ENCODE assay signal across 8 cellular contexts in genomic region chr10:119496282-119496681, GRCh38. TPM values are rescaled to one million over a fixed set of nuclear protein-coding genes. Genes with fewer than 3 reads are reported as not detected.
DNase-seq lines count a peak whose midpoint lies in the region; ATAC-seq, FAIRE-seq and TF ChIP-seq lines count a peak whose summit lies in the region.

No MANE protein-coding gene starts in this region.

- TF ChIP-seq EP300 in HepG2 (IDR thresholded peaks at IDR 0.05; ENCODE audit: low read depth in 2 of 2, low read length in 2 of 2): no peak
- TF ChIP-seq EP300 in HepG2 (CRISPR knock-in tag; IDR thresholded peaks at IDR 0.05; ENCODE audit: borderline replicate concordance): no peak

- H3K9me3 Mint-ChIP-seq in activated T-cell treated with anti-CD3 and anti-CD28 coated beads, Interleukin-2, amount 50 U/mL, for 72 hours: no peaks in the 10 kb centered on the region
- no peaks in the 10 kb centered on the region for H3K9me3 Mint-ChIP-seq in Caco-2 (ENCODE audit: unreplicated experiment)

- no TSS peak for BruUV-seq in HepG2 (replicated peaks; lab: Mats Ljungman, UMichigan)
- BruUV-seq in Caco-2 (replicated peaks; lab: Mats Ljungman, UMichigan): no TSS peak

- TF ChIP-seq RAD21 in HepG2 (CRISPR knock-in tag; IDR thresholded peaks at IDR 0.05): no peak

- ATAC-seq in HepG2: no peak; the same call in 2 of the 3 replicates
- ATAC-seq in right lobe of liver: no peak
- peak; percentile 93 for ATAC-seq in HG03095 (IDR thresholded peaks at IDR 0.05; ENCODE audit: unreplicated experiment)
- peak; percentile 77 to 81 for ATAC-seq in activated T-cell treated with anti-CD3 and anti-CD28 coated beads, Interleukin-2, amount 50 U/mL, for 72 hours (replicated peaks in 1 of 2)
- ATAC-seq in stimulated activated naive CD8-positive, alpha-beta T cell treated with anti-CD3 and anti-CD28 coated beads, Interleukin-15, Interleukin-2, amounts not matched to agents 100 U/mL and 50 U/mL, for 24 hours: peak; percentile 90

- H2AFZ ChIP-seq in HepG2 (ENCODE audit: low read length): no peak overlapping the region

- DNase-seq in HepG2 (ENCODE audit: low spot score) (peak; percentile 29), right lobe of liver (no peak), spleen (no peak), NCI-H226 (no peak), Caco-2 (no peak)
- DNase-seq in activated T-cell treated with anti-CD3 and anti-CD28 coated beads, Interleukin-2, amount 50 U/mL, for 72 hours: peak; percentile 54 to 74
- peak; percentile 82 for DNase-seq in stimulated activated naive CD8-positive, alpha-beta T cell treated with anti-CD3 and anti-CD28 coated beads, Interleukin-15, Interleukin-2, amounts not matched to agents 100 U/mL and 50 U/mL, for 24 hours

- H3K36me3 ChIP-seq in HepG2 (replicated peaks in 1 of 2; ENCODE audit: control insufficient read depth in 1 of 2, insufficient read depth in 2 of 2, low read length in 2 of 2): no peaks in the 10 kb centered on the region
- no peaks in the 10 kb centered on the region for H3K36me3 ChIP-seq in right lobe of liver
- H3K36me3 ChIP-seq in spleen: peaks cover 0 to 21% (median 0%) of the 10 kb centered on the region in 6 donors
- no peaks in the 10 kb centered on the region for H3K36me3 ChIP-seq in Caco-2 (ENCODE audit: control insufficient read depth, insufficient read depth, low read length)

- H3K27me3 ChIP-seq in HepG2 (ENCODE audit: control insufficient read depth in 1 of 2, insufficient read depth in 2 of 2, low read length in 2 of 2) (no peaks in the 10 kb centered on the region; a peak in 1 of 5 replicates), right lobe of liver (no peaks in the 10 kb centered on the region), spleen (replicated peaks in 1 of 7) (no peaks in the 10 kb centered on the region), Caco-2 (replicated peaks; ENCODE audit: control insufficient read depth, insufficient read depth, low read length) (no peaks in the 10 kb centered on the region; the same call in 1 of the 2 replicates)

- in situ Hi-C loops in HepG2 (cut with HindIII; ENCODE audit: extremely low pct_ligation_motif_present, low pct_unique_long_range_greater_than_20kb): no loop called here

- H4K20me1 ChIP-seq in HepG2 (ENCODE audit: insufficient read depth, low read length): no peaks in the 10 kb centered on the region

- no peak for TF ChIP-seq CTCF in HepG2 (CRISPR knock-in tag; IDR thresholded peaks at IDR 0.05)
- no peak for TF ChIP-seq CTCF in right lobe of liver (IDR thresholded peaks at IDR 0.05)
- no peak for TF ChIP-seq CTCF in spleen (IDR thresholded peaks at IDR 0.05 in 8 of 11, conservative IDR thresholded peaks at IDR 0.05 in 3 of 11)
- TF ChIP-seq CTCF in Caco-2 (IDR thresholded peaks at IDR 0.05; ENCODE audit: insufficient read depth in 1 of 2, low read depth in 1 of 2, low read length in 1 of 2, severe bottlenecking in 1 of 2, unreplicated experiment in 1 of 2): no peak

- 42% methylated on average over 3 of the region's 6 CpGs for WGBS in HepG2 (ENCODE audit: low lambda C conversion rate)
- 79% methylated on average over 4 of the region's 6 CpGs for WGBS in right lobe of liver (ENCODE audit: insufficient coverage, low coverage, low lambda C conversion rate, missing lambda C conversion rate)
- WGBS in spleen, 5 donors: 59 to 86% (median 75%) methylated on average over 6 of the region's 6 CpGs

- peaks cover 0 to 9% of the 10 kb centered on the region in 2 donors for H3K36me3 Mint-ChIP-seq in activated T-cell treated with anti-CD3 and anti-CD28 coated beads, Interleukin-2, amount 50 U/mL, for 72 hours (ENCODE audit: insufficient read depth in 2 of 2)
- no peaks in the 10 kb centered on the region for H3K36me3 Mint-ChIP-seq in Caco-2 (ENCODE audit: insufficient read depth, unreplicated experiment)

- POLR2A ChIA-PET in HepG2 (lab: Yijun Ruan, JAX) (no interaction called here), Caco-2 (lab: Charles Lee) (no interaction called here)

- H3K4me2 ChIP-seq in HepG2 (ENCODE audit: low read depth, low read length): no peak overlapping the region

- no peaks in the 10 kb centered on the region for H3K79me2 ChIP-seq in HepG2 (ENCODE audit: insufficient read depth, low read length)

- H3K4me1 ChIP-seq in HepG2 (ENCODE audit: insufficient read depth, low read length) (peaks cover 72% of the 10 kb centered on the region), right lobe of liver (no peaks in the 10 kb centered on the region), spleen (peaks cover 0 to 46% (median 12%) of the 10 kb centered on the region in 6 donors), Caco-2 (no peaks in the 10 kb centered on the region)

- peak overlapping the region; percentile 64 for H3K27ac Mint-ChIP-seq in activated T-cell treated with anti-CD3 and anti-CD28 coated beads, Interleukin-2, amount 50 U/mL, for 72 hours
- H3K27ac Mint-ChIP-seq in Caco-2 (ENCODE audit: unreplicated experiment): no peak overlapping the region

- H3K4me1 Mint-ChIP-seq in activated T-cell treated with anti-CD3 and anti-CD28 coated beads, Interleukin-2, amount 50 U/mL, for 72 hours (ENCODE audit: low read depth): peaks cover 91% of the 10 kb centered on the region
- H3K4me1 Mint-ChIP-seq in Caco-2 (ENCODE audit: low read depth, unreplicated experiment): no peaks in the 10 kb centered on the region

- no peak overlapping the region for H3K27ac ChIP-seq in HepG2 (ENCODE audit: extremely low read length, insufficient read depth, low read length)
- H3K27ac ChIP-seq in right lobe of liver: no peak overlapping the region
- H3K27ac ChIP-seq in spleen: no peak overlapping the region

- H3K27me3 Mint-ChIP-seq in activated T-cell treated with anti-CD3 and anti-CD28 coated beads, Interleukin-2, amount 50 U/mL, for 72 hours (ENCODE audit: low read depth): no peaks in the 10 kb centered on the region
- no peaks in the 10 kb centered on the region for H3K27me3 Mint-ChIP-seq in Caco-2 (ENCODE audit: insufficient read depth, unreplicated experiment)

- H3K9me3 ChIP-seq in HepG2 (ENCODE audit: low read length): no peaks in the 10 kb centered on the region
- no peaks in the 10 kb centered on the region for H3K9me3 ChIP-seq in right lobe of liver
- no peaks in the 10 kb centered on the region for H3K9me3 ChIP-seq in spleen
- no peaks in the 10 kb centered on the region for H3K9me3 ChIP-seq in Caco-2

- TF ChIP-seq POLR2A in HepG2 (IDR thresholded peaks at IDR 0.05; ENCODE audit: insufficient read depth in 1 of 2, low read depth in 2 of 2, low read length in 2 of 2) (no peak), right lobe of liver (IDR thresholded peaks at IDR 0.05) (no peak), spleen (IDR thresholded peaks at IDR 0.05) (no peak)

- no peak overlapping the region for H3K9ac ChIP-seq in HepG2 (ENCODE audit: insufficient read depth, low read depth, low read length)

- CTCF ChIA-PET in HepG2 (lab: Yijun Ruan, JAX; ENCODE audit: low intra/inter-chr PET ratio, low total read pairs): no interaction called here
- CTCF ChIA-PET in Caco-2 (lab: Charles Lee): no interaction called here

- peak overlapping the region; percentile 39 to 65 for H3K4me3 Mint-ChIP-seq in activated T-cell treated with anti-CD3 and anti-CD28 coated beads, Interleukin-2, amount 50 U/mL, for 72 hours
- H3K4me3 Mint-ChIP-seq in Caco-2 (ENCODE audit: unreplicated experiment): no peak overlapping the region

- no peak for FAIRE-seq in HepG2 (lab: Jason Lieb, UNC)

- H3K4me3 ChIP-seq in HepG2 (replicated peaks in 1 of 3; ENCODE audit: insufficient read depth in 1 of 3, low read depth in 2 of 3, low read length in 3 of 3) (no peak overlapping the region), right lobe of liver (no peak overlapping the region), spleen (no peak overlapping the region), Caco-2 (ENCODE audit: low read depth, low read length) (no peak overlapping the region)

- intact Hi-C loops in HepG2 (cut with micrococcal nuclease; ENCODE audit: unreplicated experiment): loop anchor here (5.0 kb wide), 1 partner anchor 46 kb away; the partner anchor contains the start of gene RGS10
- intact Hi-C loops in right lobe of liver (cut with DNase I): no loop called here
- intact Hi-C loops in spleen (cut with DNase I; ENCODE audit: low total_unique reads): no loop called here
- intact Hi-C loops in Caco-2 (cut with micrococcal nuclease; ENCODE audit: unreplicated experiment): no loop called here

TF ChIP-seq in HepG2, 621 proteins besides CTCF, POLR2A, EP300 and RAD21 (continues in another document):
- peak; percentile 21; the same call in 1 of the 2 replicates for TF ChIP-seq RARA (CRISPR knock-in tag; IDR thresholded peaks at IDR 0.05)

RNA-seq across cellular contexts. Expression of gene RGS10, which starts 46.2 kb away (rescaled TPM):
- total RNA-seq in HepG2 (2016; rRNA removed; fragmentation: Illumina TruSeq; extraction: Trizol) (1.1 and 1.7 TPM in 2 replicates), right lobe of liver (1 to 10 TPM in 5 of 6 experiments, under 1 TPM in 1; 0.95 to 5.2 (median 3.7) TPM), spleen (10 to 100 TPM; 29.1 to 74.1 (median 38.9) TPM), Caco-2 (2022) (22.6 and 23.2 TPM in 2 replicates)
- total RNA-seq in HepG2 (2016; cell fraction: cytosol; rRNA removed; fragmentation: Illumina TruSeq; extraction: Trizol; ENCODE audit: low read depth): 2.3 and 4.0 TPM in 2 replicates
- 1.3 and 2.0 TPM in 2 replicates for total RNA-seq in HepG2 (2016; cell fraction: insoluble cytoplasmic fraction; rRNA removed; fragmentation: Illumina TruSeq; extraction: Trizol)
- total RNA-seq in HepG2 (2016; cell fraction: membrane; rRNA removed; fragmentation: Illumina TruSeq; extraction: Trizol): 2.3 and 2.4 TPM in 2 replicates
- 0.78 and 1.1 TPM in 2 replicates for total RNA-seq in HepG2 (2016; cell fraction: nucleus; rRNA removed; fragmentation: Illumina TruSeq; extraction: Trizol)
- polyA plus RNA-seq in HepG2 (2011; rRNA removed) (4.1 and 5.1 TPM in 2 replicates), spleen (100 to 1,000 TPM in 1 of 3 donors, 10 to 100 TPM in 2; 52.7 to 127 (median 92.9) TPM)
- polyA plus RNA-seq in HepG2 (2011; cell fraction: cytosol; rRNA removed): 2.9 and 4.0 TPM in 2 replicates
- 1.2 and 1.3 TPM in 2 replicates for polyA plus RNA-seq in HepG2 (2011; cell fraction: nucleus; rRNA removed)
- 1.4 and 3.1 TPM in 2 replicates for polyA plus RNA-seq in HepG2 (2012)
- 3.3 and 5.1 TPM in 2 replicates for polyA plus RNA-seq in HepG2 (2016; cell fraction: cytosol; fragmentation: Illumina TruSeq; extraction: Trizol; ENCODE audit: low read depth)
- polyA plus RNA-seq in HepG2 (2016; cell fraction: insoluble cytoplasmic fraction; fragmentation: Illumina TruSeq; extraction: Trizol; ENCODE audit: low read depth): 2.4 and 3.6 TPM in 2 replicates
- polyA plus RNA-seq in HepG2 (2016; cell fraction: membrane; fragmentation: Illumina TruSeq; extraction: Trizol; ENCODE audit: low read depth): 3.3 TPM in 2 replicates
- polyA plus RNA-seq in HepG2 (2016; cell fraction: nucleus; fragmentation: Illumina TruSeq; extraction: Trizol; ENCODE audit: insufficient read depth, low read depth): 0.67 and 1.8 TPM in 2 replicates
- 1.3 and 2.3 TPM in 2 replicates for polyA minus RNA-seq in HepG2 (2011; rRNA and poly(A)+ RNA removed; ENCODE audit: low replicate concordance)
- polyA minus RNA-seq in HepG2 (2011; cell fraction: cytosol; rRNA and poly(A)+ RNA removed): 1.3 and 2.1 TPM in 2 replicates
- polyA minus RNA-seq in HepG2 (2011; cell fraction: nucleus; rRNA and poly(A)+ RNA removed): 0.99 and 1.8 TPM in 2 replicates
- total RNA-seq in activated T-cell treated with anti-CD3 and anti-CD28 coated beads, Interleukin-2, amount 50 U/mL, for 72 hours: 100 to 1,000 TPM; 161 to 208 TPM

Comparison
In these comparisons a context has a peak if more than half of its experiments do, and no peak if none do; other contexts are left out.
1. DNase-seq: peak in HepG2 (single experiment), activated T-cell treated with anti-CD3 and anti-CD28 coated beads, Interleukin-2, amount 50 U/mL, for 72 hours (2 of 2) and stimulated activated naive CD8-positive, alpha-beta T cell treated with anti-CD3 and anti-CD28 coated beads, Interleukin-15, Interleukin-2, amounts not matched to agents 100 U/mL and 50 U/mL, for 24 hours (single experiment); none in right lobe of liver (0 of 3), spleen (single experiment), NCI-H226 (single experiment) and Caco-2 (0 of 2).
2. ATAC-seq: peak in HG03095 (single experiment), activated T-cell treated with anti-CD3 and anti-CD28 coated beads, Interleukin-2, amount 50 U/mL, for 72 hours (2 of 2) and stimulated activated naive CD8-positive, alpha-beta T cell treated with anti-CD3 and anti-CD28 coated beads, Interleukin-15, Interleukin-2, amounts not matched to agents 100 U/mL and 50 U/mL, for 24 hours (single experiment); none in HepG2 (single experiment) and right lobe of liver (0 of 4).